Comparison of ENCODE assay signal across 14 cellular contexts in genomic region chr18:13541621-13542519, GRCh38.
DNase-seq lines count a peak whose midpoint lies in the region; ATAC-seq, FAIRE-seq and TF ChIP-seq lines count a peak whose summit lies in the region.
"Had no signal": no experiment of that assay in that cellular context is flagged by ENCODE, and none has a peak within 500 bp of the region (broad histone marks: within the 10 kb centered on the region; RNA-seq: fewer than 3 reads in every experiment).

No MANE protein-coding gene starts in this region.

- H3K4me3 ChIP-seq in choroid plexus epithelial cell (ENCODE audit: low read depth, low read length), result no peak overlapping the region
- H3K4me3 ChIP-seq: HAP-1, spleen, upper lobe of left lung had no signal

- peaks cover 13% of the 10 kb centered on the region for H3K36me3 Mint-ChIP-seq in activated naive CD4-positive, alpha-beta T cell treated with anti-CD3 and anti-CD28 coated beads, Interleukin-2, amount 50 U/mL, for 24 hours
- peaks cover 10% of the 10 kb centered on the region for H3K36me3 Mint-ChIP-seq in activated CD4-positive, alpha-beta memory T cell treated with anti-CD3 and anti-CD28 coated beads, Interleukin-2, amount 10 ng/mL, durations not matched to agents 7 days and 5 days (ENCODE audit: low read depth)

- H3K9me3 Mint-ChIP-seq in activated naive CD4-positive, alpha-beta T cell treated with anti-CD3 and anti-CD28 coated beads, Interleukin-2, amount 50 U/mL, for 24 hours, result no peaks in the 10 kb centered on the region
- H3K9me3 Mint-ChIP-seq in activated CD4-positive, alpha-beta memory T cell treated with anti-CD3 and anti-CD28 coated beads, Interleukin-2, amount 10 ng/mL, durations not matched to agents 7 days and 5 days, result no peaks in the 10 kb centered on the region
- H3K9me3 Mint-ChIP-seq: dendritic cell treated with granulocyte-macrophage colony-stimulating factor and Interleukin-4, amounts not matched to agents 40 ng/mL and 50 ng/mL, for 4 days had no signal

- no peak for ATAC-seq in GM19023 (IDR thresholded peaks at IDR 0.05; ENCODE audit: unreplicated experiment)

- peak overlapping the region; percentile 13 for H3K27ac Mint-ChIP-seq in activated naive CD4-positive, alpha-beta T cell treated with anti-CD3 and anti-CD28 coated beads, Interleukin-2, amount 50 U/mL, for 24 hours
- H3K27ac Mint-ChIP-seq in activated CD4-positive, alpha-beta memory T cell treated with anti-CD3 and anti-CD28 coated beads, Interleukin-2, amount 10 ng/mL, durations not matched to agents 7 days and 5 days, result no peak overlapping the region
- H3K27ac Mint-ChIP-seq: dendritic cell treated with granulocyte-macrophage colony-stimulating factor and Interleukin-4, amounts not matched to agents 40 ng/mL and 50 ng/mL, for 4 days had no signal

- FAIRE-seq in D721Med (lab: Jason Lieb, UNC), result no peak

- no peaks in the 10 kb centered on the region for H3K27me3 Mint-ChIP-seq in activated naive CD4-positive, alpha-beta T cell treated with anti-CD3 and anti-CD28 coated beads, Interleukin-2, amount 50 U/mL, for 24 hours
- H3K27me3 Mint-ChIP-seq in activated CD4-positive, alpha-beta memory T cell treated with anti-CD3 and anti-CD28 coated beads, Interleukin-2, amount 10 ng/mL, durations not matched to agents 7 days and 5 days, result no peaks in the 10 kb centered on the region
- H3K27me3 Mint-ChIP-seq: dendritic cell treated with granulocyte-macrophage colony-stimulating factor and Interleukin-4, amounts not matched to agents 40 ng/mL and 50 ng/mL, for 4 days had no signal

- POLR2A ChIA-PET in activated CD4-positive, alpha-beta memory T cell treated with anti-CD3 and anti-CD28 coated beads, Interleukin-2, amount 10 ng/mL, durations not matched to agents 7 days and 5 days (lab: Charles Lee), result no interaction called here

- H3K4me1 Mint-ChIP-seq in activated naive CD4-positive, alpha-beta T cell treated with anti-CD3 and anti-CD28 coated beads, Interleukin-2, amount 50 U/mL, for 24 hours, result peaks cover 44% of the 10 kb centered on the region
- H3K4me1 Mint-ChIP-seq in activated CD4-positive, alpha-beta memory T cell treated with anti-CD3 and anti-CD28 coated beads, Interleukin-2, amount 10 ng/mL, durations not matched to agents 7 days and 5 days, result peaks cover 14% of the 10 kb centered on the region

- no peak overlapping the region for H3K4me3 Mint-ChIP-seq in activated naive CD4-positive, alpha-beta T cell treated with anti-CD3 and anti-CD28 coated beads, Interleukin-2, amount 50 U/mL, for 24 hours
- no peak overlapping the region for H3K4me3 Mint-ChIP-seq in activated CD4-positive, alpha-beta memory T cell treated with anti-CD3 and anti-CD28 coated beads, Interleukin-2, amount 10 ng/mL, durations not matched to agents 7 days and 5 days
- H3K4me3 Mint-ChIP-seq: dendritic cell treated with granulocyte-macrophage colony-stimulating factor and Interleukin-4, amounts not matched to agents 40 ng/mL and 50 ng/mL, for 4 days had no signal

- CTCF ChIA-PET in activated CD4-positive, alpha-beta memory T cell treated with anti-CD3 and anti-CD28 coated beads, Interleukin-2, amount 10 ng/mL, durations not matched to agents 7 days and 5 days (lab: Charles Lee), result interaction anchor here (1.3 to 1.8 kb wide), 2 partner anchors 14 to 16 kb away, joined by 4 read pairs; no protein-coding TSS in a partner anchor

- TF ChIP-seq CTCF in choroid plexus epithelial cell (conservative IDR thresholded peaks at IDR 0.05; ENCODE audit: low read depth, low read length), result no peak
- TF ChIP-seq CTCF in D721Med (IDR thresholded peaks at IDR 0.05; ENCODE audit: insufficient read depth, missing control alignments), result no peak

- DNase-seq in activated naive CD4-positive, alpha-beta T cell treated with anti-CD3 and anti-CD28 coated beads, Interleukin-2, amount 50 U/mL, for 16 hours, result no peak
- DNase-seq in choroid plexus epithelial cell (ENCODE audit: low read depth), result peak; percentile 4
- DNase-seq in mucosa of gallbladder (ENCODE audit: low spot score), result peak; percentile 51
- no peak for DNase-seq in activated CD4-positive, alpha-beta memory T cell treated with anti-CD3 and anti-CD28 coated beads, Interleukin-2, amount 10 ng/mL, durations not matched to agents 7 days and 5 days
- DNase-seq in 8988T, result no peak
- no peak for DNase-seq in D721Med (ENCODE audit: insufficient read length, low spot score)
- DNase-seq: activated CD4-positive, alpha-beta T cell treated with anti-CD3 and anti-CD28 coated beads, Interleukin-2, amount 50 U/mL, for 1 hour; NCI-H187; spleen; upper lobe of left lung had no signal

Comparison
In these comparisons a context has a peak if more than half of its experiments do, and no peak if none do; other contexts are left out.
1. DNase-seq: peak in choroid plexus epithelial cell (single experiment) and mucosa of gallbladder (single experiment); none in activated naive CD4-positive, alpha-beta T cell treated with anti-CD3 and anti-CD28 coated beads, Interleukin-2, amount 50 U/mL, for 16 hours (single experiment), activated CD4-positive, alpha-beta memory T cell treated with anti-CD3 and anti-CD28 coated beads, Interleukin-2, amount 10 ng/mL, durations not matched to agents 7 days and 5 days (single experiment), 8988T (single experiment) and D721Med (single experiment).